1 cellular context compared by ENCODE assay signal in the genomic region with DNA sequence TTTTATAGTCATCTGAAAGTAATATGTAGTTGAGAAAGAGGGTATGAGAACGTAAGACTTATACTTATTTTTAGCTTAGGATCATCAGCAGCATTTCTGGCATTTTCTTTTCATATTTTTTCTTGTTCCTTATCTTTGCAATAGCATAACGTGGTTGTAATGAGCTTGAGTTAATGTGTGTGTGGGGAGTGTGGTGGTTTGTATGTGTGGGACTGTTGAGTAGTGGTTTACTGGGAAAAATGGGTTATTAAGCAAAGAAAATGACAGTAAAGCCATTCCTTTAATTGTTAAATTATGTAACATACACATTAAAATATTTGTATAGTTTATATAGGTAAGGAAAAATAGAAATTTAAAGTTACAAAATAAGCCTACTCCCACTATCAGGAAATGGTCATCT.
TF ChIP-seq lines count a peak whose summit lies in the region.

No MANE protein-coding gene starts in this region.

TF ChIP-seq in WTC11, 78 proteins besides CTCF, POLR2A, EP300 and RAD21 (continued from another document):
- TF ChIP-seq NFATC4 (CRISPR knock-in tag; IDR thresholded peaks at IDR 0.05) = no peak
